13 cellular contexts compared by ENCODE assay signal in genomic region chr1:25729774-25730173, GRCh38.
DNase-seq lines count a peak whose midpoint lies in the region; ATAC-seq and TF ChIP-seq lines count a peak whose summit lies in the region.
"Had no signal": no experiment of that assay in that cellular context is flagged by ENCODE, and none has a peak within 500 bp of the region (broad histone marks: within the 10 kb centered on the region; RNA-seq: fewer than 3 reads in every experiment).

No MANE protein-coding gene starts in this region.

- no peak overlapping the region for H3K4me3 Mint-ChIP-seq in GM23338
- H3K4me3 Mint-ChIP-seq: activated CD4-positive, alpha-beta T cell treated with anti-CD3 and anti-CD28 coated beads, Interleukin-2, amount 10 ng/mL, durations not matched to agents 24 days and 14 days had no signal

- H3K27me3 ChIP-seq in esophagus squamous epithelium (no peaks in the 10 kb centered on the region), GM23338 (ENCODE audit: insufficient read depth) (no peaks in the 10 kb centered on the region)

- H3K4me2 ChIP-seq in GM23338: no peak overlapping the region

- ATAC-seq in mucosa of descending colon: peak; percentile 17
- ATAC-seq in GM23338: no peak

- intact Hi-C loops in mucosa of descending colon (cut with DNase I, micrococcal nuclease) (no loop called here), esophagus squamous epithelium (cut with DNase I) (no loop called here)

- H3K36me3 ChIP-seq in mucosa of descending colon (ENCODE audit: low read depth) (no peaks in the 10 kb centered on the region), esophagus squamous epithelium (no peaks in the 10 kb centered on the region), GM23338 (ENCODE audit: insufficient read depth) (no peaks in the 10 kb centered on the region)

- peaks cover 3% of the 10 kb centered on the region; the same call in 1 of the 3 replicates for H3K9me3 Mint-ChIP-seq in GM23338
- H3K9me3 Mint-ChIP-seq: activated CD4-positive, alpha-beta T cell treated with anti-CD3 and anti-CD28 coated beads, Interleukin-2, amount 10 ng/mL, durations not matched to agents 24 days and 14 days; activated T-cell treated with anti-CD3 and anti-CD28 coated beads, Interleukin-2, amount 50 U/mL, for 4 hours had no signal

- no peak for TF ChIP-seq CTCF in mucosa of descending colon (IDR thresholded peaks at IDR 0.05)
- TF ChIP-seq CTCF in esophagus squamous epithelium (IDR thresholded peaks at IDR 0.05): no peak
- no peak for TF ChIP-seq CTCF in GM23338 (conservative IDR thresholded peaks at IDR 0.05; ENCODE audit: low read depth in 2 of 2)

- DNase-seq in NCI-H1417 (lab: John Stamatoyannopoulos, UW) (peak in 2 of 3 experiments; percentile 23 to 75), NCI-H1417 treated with DMSO at 0.1 percent for 48 hours (lab: John Stamatoyannopoulos, UW) (no peak), COR-L47 (lab: John Stamatoyannopoulos, UW) (peak; percentile 21), SHP77 (lab: John Stamatoyannopoulos, UW) (peak; percentile 73 to 78), mucosa of descending colon (peak in 1 of 3 donors; percentile 19), esophagus squamous epithelium (lab: John Stamatoyannopoulos, UW) (no peak), GM23338 (ENCODE audit: low spot score) (no peak)
- DNase-seq in activated CD4-positive, CD25-positive, alpha-beta regulatory T cell treated with anti-CD3 and anti-CD28 coated beads, Interleukin-2, amount 50 U/mL, for 72 hours: no peak
- DNase-seq: activated CD4-positive, alpha-beta T cell treated with anti-CD3 and anti-CD28 coated beads, Interleukin-2, amount 10 ng/mL, durations not matched to agents 24 days and 14 days; activated T-cell treated with anti-CD3 and anti-CD28 coated beads, Interleukin-2, amount 50 U/mL, for 4 hours; HCEC 1CT; Karpas-422; NCI-H526 had no signal

- no peaks in the 10 kb centered on the region for H4K20me1 ChIP-seq in GM23338 (replicated peaks; ENCODE audit: insufficient read depth)

- no peaks in the 10 kb centered on the region for H3K9me2 ChIP-seq in GM23338 (ENCODE audit: insufficient read depth)

- H3K4me3 ChIP-seq in mucosa of descending colon: no peak overlapping the region
- no peak overlapping the region for H3K4me3 ChIP-seq in esophagus squamous epithelium
- H3K4me3 ChIP-seq in GM23338: no peak overlapping the region

- H3K36me3 Mint-ChIP-seq in GM23338 (ENCODE audit: low read depth): no peaks in the 10 kb centered on the region

- peaks cover 25% of the 10 kb centered on the region for H3K4me1 Mint-ChIP-seq in GM23338

- peaks cover 9% of the 10 kb centered on the region for H3K27me3 Mint-ChIP-seq in GM23338 (ENCODE audit: insufficient read depth, low read depth, poor library complexity)

- H3K9me3 ChIP-seq in mucosa of descending colon (no peaks in the 10 kb centered on the region), esophagus squamous epithelium (no peaks in the 10 kb centered on the region)

- H3K27ac Mint-ChIP-seq in GM23338: no peak overlapping the region
- H3K27ac Mint-ChIP-seq: activated CD4-positive, alpha-beta T cell treated with anti-CD3 and anti-CD28 coated beads, Interleukin-2, amount 10 ng/mL, durations not matched to agents 24 days and 14 days had no signal

- H2AFZ ChIP-seq in GM23338: no peak overlapping the region

- TF ChIP-seq POLR2A in esophagus squamous epithelium (IDR thresholded peaks at IDR 0.05): no peak

- H3K4me1 ChIP-seq in mucosa of descending colon (ENCODE audit: low read depth) (peaks cover 17% of the 10 kb centered on the region), esophagus squamous epithelium (peaks cover 18 to 57% (median 33%) of the 10 kb centered on the region in 3 donors), GM23338 (ENCODE audit: insufficient read depth) (peaks cover 9% of the 10 kb centered on the region)

- H3K79me2 ChIP-seq in GM23338 (replicated peaks; ENCODE audit: insufficient read depth): no peaks in the 10 kb centered on the region; the same call in 1 of the 2 replicates

- H3F3A ChIP-seq in GM23338 (replicated peaks; ENCODE audit: low read depth): no peaks in the 10 kb centered on the region

- 52 to 74% methylated on average over 3 of the region's 3 CpGs for WGBS in esophagus squamous epithelium, 2 donors

- H3K27ac ChIP-seq in esophagus squamous epithelium: peak overlapping the region in 1 of 4 donors; percentile 31
- H3K27ac ChIP-seq in GM23338 (ENCODE audit: low read depth): no peak overlapping the region

TF ChIP-seq in GM23338, 12 proteins besides CTCF, POLR2A, EP300 and RAD21 (continues in another document):
- TF ChIP-seq POLR2AphosphoS5 (IDR thresholded peaks at IDR 0.05; ENCODE audit: low read depth): no peak
- TF ChIP-seq STAT1 (IDR thresholded peaks at IDR 0.05; ENCODE audit: unreplicated experiment): no peak
- TF ChIP-seq NANOG (IDR thresholded peaks at IDR 0.05; ENCODE audit: borderline replicate concordance): no peak
- TF ChIP-seq JUNB (IDR thresholded peaks at IDR 0.05; ENCODE audit: unreplicated experiment): no peak
- TF ChIP-seq EZH2 (IDR thresholded peaks at IDR 0.05; ENCODE audit: low read depth, unreplicated experiment): no peak
- TF ChIP-seq ETS1 (IDR thresholded peaks at IDR 0.05): no peak
- no peak for TF ChIP-seq ZNF331 (CRISPR knock-in tag; IDR thresholded peaks at IDR 0.05; ENCODE audit: low read depth)
- TF ChIP-seq ZNF462 (CRISPR knock-in tag; IDR thresholded peaks at IDR 0.05): no peak
- TF ChIP-seq ZNF114 (CRISPR knock-in tag; IDR thresholded peaks at IDR 0.05): no peak
- TF ChIP-seq CREB1 (CRISPR knock-in tag; IDR thresholded peaks at IDR 0.05; ENCODE audit: low read depth): no peak

Comparison
In these comparisons a context has a peak if more than half of its experiments do, and no peak if none do; other contexts are left out.
1. DNase-seq: peak in NCI-H1417 (2 of 3), COR-L47 (single experiment) and SHP77 (2 of 2); none in NCI-H1417 treated with DMSO at 0.1 percent for 48 hours (single experiment), esophagus squamous epithelium (single experiment), GM23338 (single experiment) and activated CD4-positive, CD25-positive, alpha-beta regulatory T cell treated with anti-CD3 and anti-CD28 coated beads, Interleukin-2, amount 50 U/mL, for 72 hours (single experiment).